ENCODE assay signal across 8 cellular contexts in genomic region chr3:108221911-108222812, GRCh38. TPM values are rescaled to one million over a fixed set of nuclear protein-coding genes. Genes with fewer than 3 reads are reported as not detected.
DNase-seq lines count a peak whose midpoint lies in the region; ATAC-seq and TF ChIP-seq lines count a peak whose summit lies in the region.

Gene IFT57, minus strand, starts transcription at chr3:108222424. Its CDS starts 102 bp downstream, at chr3:108222322.

- peaks cover 17 to 74% (median 47%) of the 10 kb centered on the region in 6 donors for H3K4me1 ChIP-seq in spleen

- TF ChIP-seq POLR2A in spleen (IDR thresholded peaks at IDR 0.05) = peak in 2 of 3 donors; percentile 64 to 81

- H3K27ac ChIP-seq in AG04450 (ENCODE audit: low read depth, low read length) (peak within 1 kb of the TSS; percentile 71), spleen (peak within 1 kb of the TSS; percentile 64 to 90 (median 85))

- intact Hi-C loops in spleen (cut with DNase I; ENCODE audit: low total_unique reads) = no loop called here

- H3K27me3 ChIP-seq in AG04450 (ENCODE audit: control insufficient read depth, insufficient read depth, low read length) (no peaks in the 10 kb centered on the region), spleen (replicated peaks in 1 of 7) (no peaks in the 10 kb centered on the region)

- CTCF ChIA-PET in AG04450 (lab: Charles Lee) = interaction anchor here (1.5 to 2.8 kb wide), 4 partner anchors 69 to 294 kb away, joined by 5 to 15 read pairs (median 10); no protein-coding TSS in a partner anchor

- WGBS in spleen, 5 donors = 0 to 1% (median 0%) methylated on average over 40 to 57 of the region's 57 CpGs

- H3K9me3 ChIP-seq in AG04450 (ENCODE audit: control insufficient read depth, insufficient read depth, low read length) (no peaks in the 10 kb centered on the region), spleen (no peaks in the 10 kb centered on the region)

- POLR2A ChIA-PET in AG04450 (lab: Yijun Ruan, JAX) = interaction anchor here (0.6 to 1.7 kb wide), 3 partner anchors 33 to 283 kb away, joined by 3 to 5 read pairs (median 3); no protein-coding TSS in a partner anchor

- H3K36me3 ChIP-seq in spleen = peaks cover 0 to 13% (median 1%) of the 10 kb centered on the region in 6 donors

- peak within 1 kb of the TSS; percentile 77 for H3K4me3 ChIP-seq in AG04450 (ENCODE audit: low read depth, low read length)
- peak within 1 kb of the TSS; percentile 73 to 93 (median 90) for H3K4me3 ChIP-seq in spleen

- TF ChIP-seq CTCF in AG04450 (IDR thresholded peaks at IDR 0.05; ENCODE audit: low read depth, low read length) (no peak), spleen (IDR thresholded peaks at IDR 0.05 in 8 of 11, conservative IDR thresholded peaks at IDR 0.05 in 3 of 11) (peak in 1 of 11 experiments; percentile 16)

- ATAC-seq in GM18909 (IDR thresholded peaks at IDR 0.05; ENCODE audit: poor library complexity, unreplicated experiment) (peak; percentile 93), HG03196 (IDR thresholded peaks at IDR 0.05; ENCODE audit: unreplicated experiment) (peak; percentile 94)

- DNase-seq in AG04450 (ENCODE audit: low read depth, low spot score) = peak; percentile 93
- peak; percentile 92 for DNase-seq in NCI-H345 (lab: John Stamatoyannopoulos, UW)
- DNase-seq in activated CD4-positive, CD25-positive, alpha-beta regulatory T cell (lab: John Stamatoyannopoulos, UW) = peak; percentile 81 to 89 (median 86)
- peak; percentile 97 for DNase-seq in central memory CD4-positive, alpha-beta T cell
- DNase-seq in inferior parietal cortex (ENCODE audit: extremely low spot score) = peak; percentile 99
- peak; percentile 98 for DNase-seq in spleen

RNA-seq across cellular contexts. Expression of gene IFT57, which starts in this region (rescaled TPM):
- polyA plus RNA-seq in AG04450 (2011; rRNA removed) (62.6 and 84.0 TPM in 2 replicates), spleen (10 to 100 TPM; 26.2 to 34.8 (median 31.8) TPM)
- 34.7 and 45.0 TPM in 2 replicates for polyA minus RNA-seq in AG04450 (2011; rRNA and poly(A)+ RNA removed)
- 10 to 100 TPM; 34.8 to 48.9 (median 40.3) TPM for total RNA-seq in spleen

Comparison
In these comparisons a context has a peak if more than half of its experiments do, and no peak if none do; other contexts are left out.
1. Peak in every context shown above with its lines: DNase-seq, ATAC-seq, H3K4me3 ChIP-seq and H3K27ac ChIP-seq.